2 cellular contexts compared by ENCODE assay signal in the genomic region with DNA sequence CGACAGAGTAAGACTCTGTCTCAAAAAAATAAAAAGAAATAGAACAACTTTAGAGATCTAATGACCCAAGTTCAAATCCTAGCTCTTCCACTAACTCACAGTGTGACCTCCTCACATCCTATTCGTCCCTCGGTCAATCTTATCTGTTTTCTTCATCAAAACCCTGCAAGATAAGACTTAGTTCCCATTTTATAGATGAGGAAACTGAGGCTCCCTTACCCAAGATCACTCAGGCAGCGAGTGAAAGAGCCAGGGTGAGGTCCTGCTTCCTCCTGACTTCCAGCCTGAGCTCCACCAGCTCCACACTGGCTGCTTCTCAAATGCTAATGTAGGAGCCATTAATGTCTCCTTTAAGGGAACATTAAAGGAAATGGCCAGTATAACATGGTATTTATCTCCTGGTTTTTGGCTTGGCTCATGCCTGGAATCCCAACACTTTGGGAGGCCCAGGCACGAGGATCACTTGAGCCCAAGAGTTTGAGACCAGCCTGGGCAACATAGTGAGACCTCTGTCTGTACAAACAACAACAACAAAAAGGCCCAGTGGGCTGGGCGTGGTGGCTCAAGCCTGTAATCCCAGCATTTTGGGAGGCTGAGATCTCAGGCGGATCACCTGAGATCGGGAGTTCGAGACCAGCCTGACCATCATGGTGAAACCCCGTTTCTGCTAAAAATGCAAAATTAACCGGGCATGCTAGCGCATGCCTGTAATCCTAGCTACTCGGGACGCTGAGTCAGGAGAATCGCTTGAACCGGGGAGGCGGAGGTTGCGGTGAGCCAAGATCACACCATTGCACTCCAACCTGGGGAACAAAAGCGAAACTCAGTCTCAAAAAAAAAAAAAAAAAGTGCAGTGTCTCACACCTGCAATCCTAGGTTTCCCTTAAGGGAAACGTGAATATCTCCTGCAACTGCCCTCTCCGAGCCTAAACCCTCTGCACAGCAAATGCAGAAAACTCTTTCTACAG.
TF ChIP-seq lines count a peak whose summit lies in the region.

No MANE protein-coding gene starts in this region.

TF ChIP-seq in HepG2, 621 proteins besides CTCF, POLR2A, EP300 and RAD21:
- TF ChIP-seq MAFK (conservative IDR thresholded peaks at IDR 0.05 in 1 of 2, IDR thresholded peaks at IDR 0.05 in 1 of 2; ENCODE audit: low read length in 2 of 2): peak in 1 of 2 experiments; percentile 28; a peak in 1 of 4 replicates
- no peak for TF ChIP-seq ZBTB26 (CRISPR knock-in tag; IDR thresholded peaks at IDR 0.05; ENCODE audit: borderline replicate concordance)
- TF ChIP-seq ZNF629 (CRISPR knock-in tag; conservative IDR thresholded peaks at IDR 0.05): peak; percentile 62
- TF ChIP-seq, protein P1, sequence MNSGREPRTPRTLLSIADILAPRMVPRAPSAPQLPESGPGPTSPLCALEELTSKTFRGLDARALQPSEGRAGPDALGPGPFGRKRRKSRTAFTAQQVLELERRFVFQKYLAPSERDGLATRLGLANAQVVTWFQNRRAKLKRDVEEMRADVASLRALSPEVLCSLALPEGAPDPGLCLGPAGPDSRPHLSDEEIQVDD (CRISPR knock-in tag; IDR thresholded peaks at IDR 0.05; ENCODE audit: borderline replicate concordance): no peak
- no peak for TF ChIP-seq JUNB (CRISPR knock-in tag; IDR thresholded peaks at IDR 0.05; ENCODE audit: borderline replicate concordance)
- no peak for TF ChIP-seq HCFC1 (IDR thresholded peaks at IDR 0.05; ENCODE audit: low read depth, low read length)
- TF ChIP-seq MBD4 (IDR thresholded peaks at IDR 0.05; ENCODE audit: borderline replicate concordance, low read length): no peak
- no peak for TF ChIP-seq ZNF441 (CRISPR knock-in tag; IDR thresholded peaks at IDR 0.05; ENCODE audit: borderline replicate concordance)
- peak; percentile 55; the same call in 1 of the 2 replicates for TF ChIP-seq ZNF770 (CRISPR knock-in tag; IDR thresholded peaks at IDR 0.05)
- TF ChIP-seq, protein P2, sequence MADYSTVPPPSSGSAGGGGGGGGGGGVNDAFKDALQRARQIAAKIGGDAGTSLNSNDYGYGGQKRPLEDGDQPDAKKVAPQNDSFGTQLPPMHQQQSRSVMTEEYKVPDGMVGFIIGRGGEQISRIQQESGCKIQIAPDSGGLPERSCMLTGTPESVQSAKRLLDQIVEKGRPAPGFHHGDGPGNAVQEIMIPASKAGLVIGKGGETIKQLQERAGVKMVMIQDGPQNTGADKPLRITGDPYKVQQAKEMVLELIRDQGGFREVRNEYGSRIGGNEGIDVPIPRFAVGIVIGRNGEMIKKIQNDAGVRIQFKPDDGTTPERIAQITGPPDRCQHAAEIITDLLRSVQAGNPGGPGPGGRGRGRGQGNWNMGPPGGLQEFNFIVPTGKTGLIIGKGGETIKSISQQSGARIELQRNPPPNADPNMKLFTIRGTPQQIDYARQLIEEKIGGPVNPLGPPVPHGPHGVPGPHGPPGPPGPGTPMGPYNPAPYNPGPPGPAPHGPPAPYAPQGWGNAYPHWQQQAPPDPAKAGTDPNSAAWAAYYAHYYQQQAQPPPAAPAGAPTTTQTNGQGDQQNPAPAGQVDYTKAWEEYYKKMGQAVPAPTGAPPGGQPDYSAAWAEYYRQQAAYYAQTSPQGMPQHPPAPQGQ (CRISPR knock-in tag; IDR thresholded peaks at IDR 0.05; ENCODE audit: borderline replicate concordance): no peak
- 0 out of 2 replicates have a peak, but pooled peaks have one; percentile 8 for TF ChIP-seq MAFF (IDR thresholded peaks at IDR 0.05; ENCODE audit: low read depth, low read length)

TF ChIP-seq in K562, 482 proteins besides CTCF, POLR2A, EP300 and RAD21:
- no peak for TF ChIP-seq MEF2A (IDR thresholded peaks at IDR 0.05; ENCODE audit: control insufficient read depth, low read depth, low read length)
- TF ChIP-seq TSC22D4 (tag; IDR thresholded peaks at IDR 0.05): no peak
- TF ChIP-seq CHD4 (IDR thresholded peaks at IDR 0.05; ENCODE audit: insufficient read depth, insufficient replicate concordance, low read depth, low read length, poor library complexity, severe bottlenecking): peak; percentile 46
- no peak for TF ChIP-seq ZNF449 (CRISPR knock-in tag; IDR thresholded peaks at IDR 0.05)
- peak; percentile 47; the same call in 1 of the 2 replicates for TF ChIP-seq MAFG (tag; conservative IDR thresholded peaks at IDR 0.05)
- no peak for TF ChIP-seq BRCA1 (IDR thresholded peaks at IDR 0.05)
- TF ChIP-seq BRCA1 (CRISPR knock-in tag; IDR thresholded peaks at IDR 0.05): no peak
- peak; percentile 46; the same call in 1 of the 2 replicates for TF ChIP-seq CBX1 (IDR thresholded peaks at IDR 0.05; ENCODE audit: low read depth)
- TF ChIP-seq MXD1 (CRISPR knock-in tag; IDR thresholded peaks at IDR 0.05; ENCODE audit: borderline replicate concordance, poor library complexity, severe bottlenecking): no peak
- peak; percentile 83 for TF ChIP-seq ZNF316 (IDR thresholded peaks at IDR 0.05)
- TF ChIP-seq RCOR1 (IDR thresholded peaks at IDR 0.05; ENCODE audit: borderline replicate concordance in 1 of 2, low read depth in 2 of 2, low read length in 2 of 2): peak in 1 of 2 experiments; percentile 28; a peak in 1 of 4 replicates
- TF ChIP-seq HOXB6 (CRISPR knock-in tag; IDR thresholded peaks at IDR 0.05; ENCODE audit: borderline replicate concordance): no peak
- TF ChIP-seq MLLT1 (IDR thresholded peaks at IDR 0.05): peak in 1 of 2 experiments; percentile 14; a peak in 1 of 4 replicates
- TF ChIP-seq ADNP (tag; IDR thresholded peaks at IDR 0.05): peak; percentile 82
- TF ChIP-seq C11orf30 (IDR thresholded peaks at IDR 0.05; ENCODE audit: low read depth): peak; percentile 72
- peak; percentile 93 for TF ChIP-seq BCOR (IDR thresholded peaks at IDR 0.05)
- TF ChIP-seq ZNF121 (CRISPR knock-in tag; conservative IDR thresholded peaks at IDR 0.05): 0 out of 2 replicates have a peak, but pooled peaks have one; percentile 13
- TF ChIP-seq XRCC5 (IDR thresholded peaks at IDR 0.05; ENCODE audit: low read depth, low read length): no peak
- TF ChIP-seq ZNF76 (CRISPR knock-in tag; IDR thresholded peaks at IDR 0.05; ENCODE audit: borderline replicate concordance): no peak
- TF ChIP-seq KDM1A (IDR thresholded peaks at IDR 0.05): peak; percentile 69 to 81
- no peak for TF ChIP-seq ZNF324 (CRISPR knock-in tag; IDR thresholded peaks at IDR 0.05)
- TF ChIP-seq SMARCA5 (IDR thresholded peaks at IDR 0.05): peak; percentile 72; the same call in 1 of the 2 replicates
- no peak for TF ChIP-seq HDAC1 (IDR thresholded peaks at IDR 0.05)
- TF ChIP-seq RBM25 (IDR thresholded peaks at IDR 0.05; ENCODE audit: low read depth, low read length, severe bottlenecking): peak; percentile 87
- peak; percentile 14; the same call in 1 of the 2 replicates for TF ChIP-seq ZBTB33 (CRISPR knock-in tag; IDR thresholded peaks at IDR 0.05)
- no peak for TF ChIP-seq ZNF263 (CRISPR knock-in tag; IDR thresholded peaks at IDR 0.05; ENCODE audit: borderline replicate concordance)
- peak; percentile 62; the same call in 1 of the 2 replicates for TF ChIP-seq HDAC2 (IDR thresholded peaks at IDR 0.05)
